24 cellular contexts compared by ENCODE assay signal in genomic region chr1:222081859-222082258, GRCh38.
A peak's percentile ranks its signal among the peaks of the same experiment; 100 is the strongest.
DNase-seq lines count a peak whose midpoint lies in the region; TF ChIP-seq lines count a peak whose summit lies in the region.
"Had no signal": no experiment of that assay in that cellular context is flagged by ENCODE, and none has a peak within 500 bp of the region (broad histone marks: within the 10 kb centered on the region; RNA-seq: fewer than 3 reads in every experiment).

No MANE protein-coding gene starts in this region.

- no peak overlapping the region for H3K9ac ChIP-seq in mesendoderm (ENCODE audit: low read length)

- H3K36me3 ChIP-seq in hepatocyte (replicated peaks; ENCODE audit: insufficient read depth, low read depth) (no peaks in the 10 kb centered on the region), mesendoderm (ENCODE audit: control insufficient read depth, insufficient read depth, low read length) (no peaks in the 10 kb centered on the region)
- H3K36me3 ChIP-seq: brain microvascular endothelial cell, left ventricle myocardium inferior, right atrium auricular region, upper lobe of right lung had no signal

- no peak overlapping the region for H3K4ac ChIP-seq in mesendoderm (ENCODE audit: low read depth, low read length)

- no peaks in the 10 kb centered on the region for H4K20me1 ChIP-seq in hepatocyte (ENCODE audit: insufficient read depth, poor library complexity, severe bottlenecking)

- H3K4me1 ChIP-seq in hepatocyte (ENCODE audit: insufficient read depth) (no peaks in the 10 kb centered on the region), mesendoderm (ENCODE audit: control insufficient read depth, low read depth, low read length) (no peaks in the 10 kb centered on the region)
- H3K4me1 ChIP-seq: A549, right atrium auricular region, upper lobe of right lung had no signal

- H3K4me2 ChIP-seq in hepatocyte (no peak overlapping the region), mesendoderm (ENCODE audit: low read length) (no peak overlapping the region)
- H3K4me2 ChIP-seq: A549 had no signal

- H3K27ac ChIP-seq in hepatocyte (no peak overlapping the region), mesendoderm (ENCODE audit: low read depth, low read length) (no peak overlapping the region)
- H3K27ac ChIP-seq: A549, brain microvascular endothelial cell, left ventricle myocardium inferior, right atrium auricular region, upper lobe of right lung had no signal

- H4K5ac ChIP-seq in mesendoderm (ENCODE audit: low read length): no peak overlapping the region

- peak; percentile 49 for DNase-seq in NCI-H446 treated with DMSO at 0.1 percent for 48 hours (lab: John Stamatoyannopoulos, UW)
- no peak for DNase-seq in NCI-H446 (lab: John Stamatoyannopoulos, UW)
- DNase-seq in NCI-H524 treated with DMSO at 0.1 percent for 48 hours (lab: John Stamatoyannopoulos, UW): peak; percentile 32
- peak; percentile 34 for DNase-seq in epithelial cell of esophagus (ENCODE audit: low read depth)
- no peak for DNase-seq in C1 segment of cervical spinal cord (lab: John Stamatoyannopoulos, UW)
- DNase-seq in hepatocyte (ENCODE audit: low spot score): no peak
- DNase-seq in DMS153 treated with DMSO at 0.1 percent for 48 hours (lab: John Stamatoyannopoulos, UW; ENCODE audit: unreplicated experiment): no peak
- no peak for DNase-seq in mesendoderm
- DNase-seq: activated CD8-positive, alpha-beta T cell treated with anti-CD3 and anti-CD28 coated beads for 36 hours; activated naive CD4-positive, alpha-beta T cell treated with anti-CD3 and anti-CD28 coated beads, Interleukin-2, amount 50 U/mL, for 16 hours; amygdala; brain microvascular endothelial cell; Calu3; CD4-positive, CD25-positive, alpha-beta regulatory T cell; glutamatergic neuron; left ventricle myocardium inferior; NCI-H1048; NCI-H526; SIG-M5; small intestine; stimulated activated naive CD8-positive, alpha-beta T cell treated with anti-CD3 and anti-CD28 coated beads, Interleukin-15, Interleukin-2, amounts not matched to agents 100 U/mL and 50 U/mL, for 24 hours; upper lobe of right lung had no signal

- H3K9me3 ChIP-seq in hepatocyte (ENCODE audit: low read depth): no peaks in the 10 kb centered on the region

- no peak overlapping the region for H2AFZ ChIP-seq in hepatocyte

- H4K8ac ChIP-seq in mesendoderm (ENCODE audit: low read depth, low read length): no peak overlapping the region

- H3K79me1 ChIP-seq in mesendoderm (ENCODE audit: low read length): no peaks in the 10 kb centered on the region

- H2AK5ac ChIP-seq in mesendoderm (ENCODE audit: low read length): no peak overlapping the region

- TF ChIP-seq CTCF in epithelial cell of esophagus (IDR thresholded peaks at IDR 0.05; ENCODE audit: insufficient read depth, low read depth, low read length, missing control alignments) (no peak), hepatocyte (IDR thresholded peaks at IDR 0.05; ENCODE audit: poor library complexity) (no peak)

- H3K4me3 ChIP-seq in epithelial cell of esophagus (ENCODE audit: low read length): no peak overlapping the region
- H3K4me3 ChIP-seq in hepatocyte: no peak overlapping the region
- no peak overlapping the region for H3K4me3 ChIP-seq in mesendoderm (ENCODE audit: low read length)
- H3K4me3 ChIP-seq: A549, left ventricle myocardium inferior, right atrium auricular region, upper lobe of right lung had no signal

- H3K18ac ChIP-seq in mesendoderm (ENCODE audit: low read length): no peak overlapping the region

- 80% methylated on average over 3 of the region's 3 CpGs for WGBS in hepatocyte (ENCODE audit: low lambda C conversion rate, missing lambda C conversion rate)
- WGBS in mesendoderm (ENCODE audit: extremely low coverage, insufficient coverage, low lambda C conversion rate): no CpG with 5 or more reads among the region's 3 CpGs

- no peaks in the 10 kb centered on the region for H3K27me3 ChIP-seq in hepatocyte
- H3K27me3 ChIP-seq in mesendoderm (ENCODE audit: insufficient read depth, low read length, poor library complexity): no peaks in the 10 kb centered on the region
- H3K27me3 ChIP-seq: brain microvascular endothelial cell, right atrium auricular region, upper lobe of right lung had no signal

- no peak overlapping the region for H3K23ac ChIP-seq in mesendoderm (ENCODE audit: low read length)

- H3K79me2 ChIP-seq in hepatocyte: no peaks in the 10 kb centered on the region
- H3K79me2 ChIP-seq in mesendoderm (ENCODE audit: control insufficient read depth, insufficient read depth, low read length): no peaks in the 10 kb centered on the region

- H2BK15ac ChIP-seq in mesendoderm (replicated peaks; ENCODE audit: low read depth): no peak overlapping the region

- no peak overlapping the region for H2BK120ac ChIP-seq in mesendoderm (ENCODE audit: low read depth, low read length)

- no peak overlapping the region for H2BK5ac ChIP-seq in mesendoderm (ENCODE audit: low read length)

- H3K9me2 ChIP-seq in hepatocyte (replicated peaks; ENCODE audit: insufficient read depth): no peaks in the 10 kb centered on the region

- H3K56ac ChIP-seq in mesendoderm (ENCODE audit: low read length): no peak overlapping the region

Comparison
In these comparisons a context has a peak if more than half of its experiments do, and no peak if none do; other contexts are left out.
1. DNase-seq: peak in NCI-H446 treated with DMSO at 0.1 percent for 48 hours (single experiment), NCI-H524 treated with DMSO at 0.1 percent for 48 hours (single experiment) and epithelial cell of esophagus (single experiment); none in NCI-H446 (0 of 2), C1 segment of cervical spinal cord (0 of 14), hepatocyte (single experiment), DMS153 treated with DMSO at 0.1 percent for 48 hours (single experiment) and mesendoderm (single experiment).